In the genomic region with DNA sequence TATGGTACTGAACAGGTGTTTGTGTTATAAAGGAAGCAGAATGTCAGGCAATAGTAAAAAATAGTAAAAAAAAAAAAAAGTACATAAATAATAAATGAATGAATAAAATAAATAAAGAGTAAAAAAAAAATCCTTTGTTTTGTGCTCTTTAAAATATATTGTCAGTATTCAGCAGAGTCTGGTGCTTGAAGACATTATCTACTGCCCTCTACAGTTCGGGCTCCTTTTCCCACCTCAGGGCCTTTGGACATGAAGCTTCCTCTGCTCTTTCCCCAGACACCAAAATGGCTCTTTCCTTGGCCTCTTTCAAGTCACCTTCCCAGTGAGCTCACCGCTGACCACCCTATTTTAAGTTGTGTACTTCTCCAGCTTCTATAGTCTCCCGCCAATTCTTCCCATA, we compare ENCODE assay signal across 13 cellular contexts.
DNase-seq lines count a peak whose midpoint lies in the region; ATAC-seq and TF ChIP-seq lines count a peak whose summit lies in the region.
"Had no signal": no experiment of that assay in that cellular context is flagged by ENCODE, and none has a peak within 500 bp of the region (broad histone marks: within the 10 kb centered on the region; RNA-seq: fewer than 3 reads in every experiment).

No MANE protein-coding gene starts in this region.

- H3K4me3 Mint-ChIP-seq in MCF 10A (ENCODE audit: unreplicated experiment), result no peak overlapping the region
- H3K4me3 Mint-ChIP-seq in natural killer cell, result no peak overlapping the region
- H3K4me3 Mint-ChIP-seq: CD4-positive, CD25-positive, alpha-beta regulatory T cell had no signal

- TF ChIP-seq POLR2A in breast epithelium (IDR thresholded peaks at IDR 0.05), result no peak

- H3K27ac ChIP-seq in breast epithelium (no peak overlapping the region), PC-3 (ENCODE audit: low read length) (no peak overlapping the region), upper lobe of right lung (no peak overlapping the region)
- H3K27ac ChIP-seq in effector memory CD4-positive, alpha-beta T cell (ENCODE audit: insufficient read depth, low read length, poor library complexity, severe bottlenecking), result no peak overlapping the region
- H3K27ac ChIP-seq: colonic mucosa had no signal

- H3K27me3 ChIP-seq in breast epithelium (no peaks in the 10 kb centered on the region), PC-3 (ENCODE audit: low read length) (no peaks in the 10 kb centered on the region), upper lobe of right lung (no peaks in the 10 kb centered on the region)
- no peaks in the 10 kb centered on the region for H3K27me3 ChIP-seq in effector memory CD4-positive, alpha-beta T cell (replicated peaks; ENCODE audit: control insufficient read depth, insufficient read depth, low read length, poor library complexity, severe bottlenecking)
- H3K27me3 ChIP-seq: colonic mucosa had no signal

- DNase-seq in MCF 10A (ENCODE audit: unreplicated experiment), result peak; percentile 26
- no peak for DNase-seq in breast epithelium (ENCODE audit: low spot score in 2 of 2)
- peak; percentile 57 for DNase-seq in PC-3
- DNase-seq in fibroblast of gingiva (ENCODE audit: low read depth), result peak; percentile 21
- DNase-seq in upper lobe of right lung, result no peak
- DNase-seq in amniotic stem cell (lab: John Stamatoyannopoulos, UW), result no peak
- no peak for DNase-seq in effector memory CD4-positive, alpha-beta T cell
- DNase-seq in natural killer cell, result no peak
- DNase-seq: activated CD4-positive, alpha-beta T cell treated with anti-CD3 and anti-CD28 coated beads, Interleukin-2, amount 50 U/mL, for 4 hours; colonic mucosa; mucosa of descending colon; NCI-H510A had no signal

- no peaks in the 10 kb centered on the region for H3K79me2 ChIP-seq in PC-3 (ENCODE audit: low read length)

- H3K4me1 ChIP-seq in breast epithelium, result no peaks in the 10 kb centered on the region
- H3K4me1 ChIP-seq in PC-3 (ENCODE audit: insufficient read depth, low read length), result no peaks in the 10 kb centered on the region
- H3K4me1 ChIP-seq in upper lobe of right lung, result no peaks in the 10 kb centered on the region
- H3K4me1 ChIP-seq in effector memory CD4-positive, alpha-beta T cell (ENCODE audit: control insufficient read depth, insufficient read depth, low read length, poor library complexity, severe bottlenecking), result no peaks in the 10 kb centered on the region
- H3K4me1 ChIP-seq: colonic mucosa had no signal

- H3K27me3 Mint-ChIP-seq in MCF 10A (ENCODE audit: insufficient read depth, unreplicated experiment) (no peaks in the 10 kb centered on the region), natural killer cell (ENCODE audit: low read depth in 2 of 2) (peaks cover 0 to 4% of the 10 kb centered on the region in 2 donors)
- H3K27me3 Mint-ChIP-seq: CD4-positive, CD25-positive, alpha-beta regulatory T cell had no signal

- no peak overlapping the region for H3K4me3 ChIP-seq in breast epithelium
- no peak overlapping the region for H3K4me3 ChIP-seq in PC-3 (ENCODE audit: low read length)
- H3K4me3 ChIP-seq in upper lobe of right lung, result no peak overlapping the region
- no peak overlapping the region for H3K4me3 ChIP-seq in effector memory CD4-positive, alpha-beta T cell (ENCODE audit: insufficient read depth, low read depth, low read length, poor library complexity, severe bottlenecking)
- H3K4me3 ChIP-seq: colonic mucosa, mucosa of descending colon had no signal

- BruUV-seq in MCF 10A (replicated peaks; lab: Mats Ljungman, UMichigan) (no TSS peak), PC-3 (replicated peaks; lab: Mats Ljungman, UMichigan) (no TSS peak)

- no peak overlapping the region for H3K4me2 ChIP-seq in PC-3 (ENCODE audit: low read length)

- no peak overlapping the region for H3K9ac ChIP-seq in PC-3 (ENCODE audit: low read length)

- ATAC-seq in PC-3, result peak; percentile 64
- peak; percentile 31 for ATAC-seq in upper lobe of right lung
- ATAC-seq in natural killer cell, result no peak
- ATAC-seq: mucosa of descending colon had no signal

- no peaks in the 10 kb centered on the region for H3K9me2 ChIP-seq in PC-3 (replicated peaks; ENCODE audit: low read length)

- H3K36me3 Mint-ChIP-seq in MCF 10A (ENCODE audit: insufficient read depth, unreplicated experiment) (no peaks in the 10 kb centered on the region), natural killer cell (no peaks in the 10 kb centered on the region)
- H3K36me3 Mint-ChIP-seq: CD4-positive, CD25-positive, alpha-beta regulatory T cell had no signal

- no peak overlapping the region for H2AFZ ChIP-seq in PC-3 (ENCODE audit: low read length)

- H3K4me1 Mint-ChIP-seq in MCF 10A (ENCODE audit: insufficient read depth, unreplicated experiment), result no peaks in the 10 kb centered on the region
- no peaks in the 10 kb centered on the region for H3K4me1 Mint-ChIP-seq in natural killer cell
- H3K4me1 Mint-ChIP-seq: CD4-positive, CD25-positive, alpha-beta regulatory T cell had no signal

- intact Hi-C loops in MCF 10A (cut with micrococcal nuclease) (loop anchor here (1.0 kb wide), 2 partner anchors 196 to 241 kb away; no protein-coding TSS in a partner anchor), breast epithelium (cut with DNase I; ENCODE audit: low total_unique reads) (no loop called here), PC-3 (cut with micrococcal nuclease) (loop anchor here (1.0 to 2.0 kb wide), 2 partner anchors 127 to 241 kb away; no protein-coding TSS in a partner anchor), upper lobe of right lung (cut with DNase I) (no loop called here), natural killer cell (cut with micrococcal nuclease) (no loop called here)

- no peaks in the 10 kb centered on the region for H3F3A ChIP-seq in PC-3 (ENCODE audit: low read length, unreplicated experiment)

- H3K36me3 ChIP-seq in breast epithelium, result no peaks in the 10 kb centered on the region
- H3K36me3 ChIP-seq in PC-3 (ENCODE audit: low read depth, low read length), result no peaks in the 10 kb centered on the region
- H3K36me3 ChIP-seq in upper lobe of right lung, result no peaks in the 10 kb centered on the region
- no peaks in the 10 kb centered on the region for H3K36me3 ChIP-seq in effector memory CD4-positive, alpha-beta T cell (ENCODE audit: control insufficient read depth, insufficient read depth, low read length)
- H3K36me3 ChIP-seq: colonic mucosa had no signal

- TF ChIP-seq CTCF in MCF 10A (IDR thresholded peaks at IDR 0.05; ENCODE audit: unreplicated experiment) (peak; percentile 11), breast epithelium (IDR thresholded peaks at IDR 0.05) (no peak), PC-3 (conservative IDR thresholded peaks at IDR 0.05; ENCODE audit: low read depth, low read length) (peak; percentile 50), upper lobe of right lung (IDR thresholded peaks at IDR 0.05) (peak; percentile 33), natural killer cell (IDR thresholded peaks at IDR 0.05) (no peak)

- H3K27ac Mint-ChIP-seq in MCF 10A (ENCODE audit: low read depth, unreplicated experiment), result no peak overlapping the region
- no peak overlapping the region for H3K27ac Mint-ChIP-seq in natural killer cell
- H3K27ac Mint-ChIP-seq: CD4-positive, CD25-positive, alpha-beta regulatory T cell had no signal

- CTCF ChIA-PET in MCF 10A (lab: Yijun Ruan, JAX), result interaction anchor here (0.5 to 1.3 kb wide), 3 partner anchors 216 to 482 kb away, joined by 3 read pairs; no protein-coding TSS in a partner anchor
- CTCF ChIA-PET in PC-3 (lab: Charles Lee), result interaction anchor here (0.6 to 1.0 kb wide), 2 partner anchors 43 to 241 kb away, joined by 3 to 6 read pairs; no protein-coding TSS in a partner anchor

- POLR2A ChIA-PET in MCF 10A (lab: Yijun Ruan, JAX) (interaction anchor here (0.7 kb wide), 1 partner anchor 15 kb away, joined by 4 read pairs; no protein-coding TSS in a partner anchor), PC-3 (lab: Charles Lee; ENCODE audit: unreplicated experiment) (no interaction called here)

- H3K9me3 ChIP-seq in breast epithelium (no peaks in the 10 kb centered on the region), PC-3 (ENCODE audit: low read length) (no peaks in the 10 kb centered on the region), upper lobe of right lung (no peaks in the 10 kb centered on the region)
- no peaks in the 10 kb centered on the region for H3K9me3 ChIP-seq in effector memory CD4-positive, alpha-beta T cell (ENCODE audit: control insufficient read depth, low read length)
- H3K9me3 ChIP-seq: colonic mucosa, mucosa of descending colon had no signal

- no peaks in the 10 kb centered on the region for H4K20me1 ChIP-seq in PC-3 (ENCODE audit: low read length)

- H3K9me3 Mint-ChIP-seq in MCF 10A (ENCODE audit: unreplicated experiment) (no peaks in the 10 kb centered on the region), natural killer cell (no peaks in the 10 kb centered on the region)

Comparison
In these comparisons a context has a peak if more than half of its experiments do, and no peak if none do; other contexts are left out.
1. DNase-seq: peak in MCF 10A (single experiment), PC-3 (single experiment) and fibroblast of gingiva (single experiment); none in breast epithelium (0 of 2), upper lobe of right lung (single experiment), amniotic stem cell (single experiment), effector memory CD4-positive, alpha-beta T cell (0 of 3) and natural killer cell (single experiment).
2. CTCF ChIP-seq: peak in MCF 10A (single experiment), PC-3 (single experiment) and upper lobe of right lung (single experiment); none in breast epithelium (0 of 3) and natural killer cell (single experiment).
3. intact Hi-C loops: an anchor here in MCF 10A (1.0 kb wide) and PC-3 (1.0 to 2.0 kb wide); none called in breast epithelium, upper lobe of right lung and natural killer cell.
4. ATAC-seq: peak in PC-3 (single experiment) and upper lobe of right lung (single experiment); none in natural killer cell (0 of 3).